ENCODE assay signal across 11 cellular contexts in genomic region chr3:13235079-13235478, GRCh38.
DNase-seq lines count a peak whose midpoint lies in the region; ATAC-seq, FAIRE-seq and TF ChIP-seq lines count a peak whose summit lies in the region.
"Had no signal": no experiment of that assay in that cellular context is flagged by ENCODE, and none has a peak within 500 bp of the region (broad histone marks: within the 10 kb centered on the region; RNA-seq: fewer than 3 reads in every experiment).

No MANE protein-coding gene starts in this region.

- H3K4me1 Mint-ChIP-seq in activated CD8-positive, alpha-beta T cell treated with anti-CD3 and anti-CD28 coated beads for 36 hours (ENCODE audit: low read depth), result peaks cover 24% of the 10 kb centered on the region

- no peaks in the 10 kb centered on the region for H3K9me3 Mint-ChIP-seq in activated CD8-positive, alpha-beta T cell treated with anti-CD3 and anti-CD28 coated beads for 36 hours

- peak; percentile 86 for ATAC-seq in activated CD8-positive, alpha-beta T cell treated with anti-CD3 and anti-CD28 coated beads for 36 hours

- CTCF ChIA-PET in activated CD8-positive, alpha-beta T cell treated with anti-CD3 and anti-CD28 coated beads for 36 hours (lab: Charles Lee), result no interaction called here
- CTCF ChIA-PET in RWPE1 (lab: Yijun Ruan, JAX), result no interaction called here

- DNase-seq in A172 (ENCODE audit: low spot score) (peak; percentile 75), DMS153 treated with DMSO at 0.1 percent for 48 hours (lab: John Stamatoyannopoulos, UW; ENCODE audit: unreplicated experiment) (peak; percentile 5), HuH-7 (ENCODE audit: low spot score) (peak; percentile 67), RWPE1 (ENCODE audit: low spot score) (no peak), HTR-8/SVneo (ENCODE audit: insufficient read length, low spot score) (no peak), EL (no peak), brain microvascular endothelial cell (no peak)
- peak; percentile 44 for DNase-seq in activated CD8-positive, alpha-beta T cell treated with anti-CD3 and anti-CD28 coated beads for 36 hours
- DNase-seq: DMS 273 treated with DMSO at 0.1 percent for 48 hours, NCI-H1105 had no signal

- in situ Hi-C loops in brain microvascular endothelial cell (cut with HindIII; ENCODE audit: low pct_ligation_motif_present, low sequenced_read_pairs), result no loop called here

- no peak overlapping the region for H3K4me3 Mint-ChIP-seq in activated CD8-positive, alpha-beta T cell treated with anti-CD3 and anti-CD28 coated beads for 36 hours

- no peak for FAIRE-seq in HTR-8/SVneo (lab: Jason Lieb, UNC)
- FAIRE-seq: endothelial cell of umbilical vein had no signal

- peaks cover 4% of the 10 kb centered on the region for H3K27me3 ChIP-seq in brain microvascular endothelial cell (replicated peaks)

- H3K27ac ChIP-seq in RWPE1 (no peak overlapping the region), brain microvascular endothelial cell (no peak overlapping the region)

- intact Hi-C loops in activated CD8-positive, alpha-beta T cell treated with anti-CD3 and anti-CD28 coated beads for 36 hours (cut with micrococcal nuclease), result no loop called here

- no peaks in the 10 kb centered on the region for H3K36me3 ChIP-seq in brain microvascular endothelial cell (replicated peaks)

- no peak overlapping the region for H3K4me3 ChIP-seq in brain microvascular endothelial cell (ENCODE audit: low read depth, low read length)

- H3K27ac Mint-ChIP-seq in activated CD8-positive, alpha-beta T cell treated with anti-CD3 and anti-CD28 coated beads for 36 hours, result no peak overlapping the region

- H3K36me3 Mint-ChIP-seq in activated CD8-positive, alpha-beta T cell treated with anti-CD3 and anti-CD28 coated beads for 36 hours (ENCODE audit: low read depth), result no peaks in the 10 kb centered on the region

- no peak for TF ChIP-seq CTCF in activated CD8-positive, alpha-beta T cell treated with anti-CD3 and anti-CD28 coated beads for 36 hours (IDR thresholded peaks at IDR 0.05)
- no peak for TF ChIP-seq CTCF in RWPE1 (conservative IDR thresholded peaks at IDR 0.05; ENCODE audit: low read depth)
- no peak for TF ChIP-seq CTCF in brain microvascular endothelial cell (IDR thresholded peaks at IDR 0.05; ENCODE audit: low read depth, low read length, missing control alignments)

- H3K27me3 Mint-ChIP-seq in activated CD8-positive, alpha-beta T cell treated with anti-CD3 and anti-CD28 coated beads for 36 hours, result peaks cover 4% of the 10 kb centered on the region

- POLR2A ChIA-PET in activated CD8-positive, alpha-beta T cell treated with anti-CD3 and anti-CD28 coated beads for 36 hours (lab: Charles Lee), result interaction anchor here (1.0 kb wide), 1 partner anchor 9 kb away, joined by 4 read pairs; no protein-coding TSS in a partner anchor
- POLR2A ChIA-PET in RWPE1 (lab: Yijun Ruan, JAX; ENCODE audit: low non-redundant PET), result no interaction called here

Comparison
In these comparisons a context has a peak if more than half of its experiments do, and no peak if none do; other contexts are left out.
1. DNase-seq: peak in A172 (single experiment), DMS153 treated with DMSO at 0.1 percent for 48 hours (single experiment), HuH-7 (single experiment) and activated CD8-positive, alpha-beta T cell treated with anti-CD3 and anti-CD28 coated beads for 36 hours (single experiment); none in RWPE1 (single experiment), HTR-8/SVneo (single experiment), EL (single experiment) and brain microvascular endothelial cell (single experiment).